9 cellular contexts compared by ENCODE assay signal in the genomic region with DNA sequence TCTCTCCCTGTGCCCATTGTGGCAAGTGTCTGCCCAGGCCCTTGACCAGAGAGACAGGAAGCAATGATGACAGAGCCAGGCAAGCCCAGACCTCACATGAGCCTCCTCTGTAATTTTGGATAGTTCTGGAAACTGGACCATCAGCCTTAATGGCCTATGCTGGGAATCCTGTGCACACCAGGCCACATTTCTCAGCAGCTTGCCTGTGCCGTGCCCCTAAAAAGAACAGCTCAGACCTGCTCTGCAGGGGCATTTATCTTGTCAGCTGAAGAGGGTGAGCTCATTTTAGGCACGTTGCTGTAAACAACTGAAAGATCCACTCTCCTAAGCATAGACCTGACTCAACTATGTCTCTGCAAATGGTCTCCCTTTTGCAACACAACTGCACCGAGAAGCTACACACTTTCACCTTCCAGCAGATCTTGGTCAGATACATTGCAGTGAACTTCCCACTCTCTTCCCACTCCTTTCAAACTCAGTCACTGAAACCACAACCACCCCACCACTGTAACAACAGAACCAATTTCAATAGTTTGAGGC. TPM values are rescaled to one million over a fixed set of nuclear protein-coding genes. Genes with fewer than 3 reads are reported as not detected.
A peak's percentile ranks its signal among the peaks of the same experiment; 100 is the strongest.
DNase-seq lines count a peak whose midpoint lies in the region; ATAC-seq and TF ChIP-seq lines count a peak whose summit lies in the region.
"Had no signal": no experiment of that assay in that cellular context is flagged by ENCODE, and none has a peak within 500 bp of the region (broad histone marks: within the 10 kb centered on the region; RNA-seq: fewer than 3 reads in every experiment).

No MANE protein-coding gene starts in this region.

- H3K27me3 ChIP-seq in rectal smooth muscle tissue (ENCODE audit: control insufficient read depth, insufficient read depth, low read length) = no peaks in the 10 kb centered on the region

- H3K36me3 ChIP-seq in rectal smooth muscle tissue (ENCODE audit: control insufficient read depth, insufficient read depth, low read length) = no peaks in the 10 kb centered on the region

- 53 to 56% methylated on average over 3 of the region's 3 CpGs for WGBS in lower leg skin, 2 donors

- H3K36me3 Mint-ChIP-seq in naive thymus-derived CD8-positive, alpha-beta T cell = no peaks in the 10 kb centered on the region

- intact Hi-C loops in lower leg skin (cut with DNase I; ENCODE audit: low total_unique reads) = no loop called here

- no peak overlapping the region for H3K9ac ChIP-seq in rectal smooth muscle tissue (ENCODE audit: low read length)

- no peaks in the 10 kb centered on the region for H3K4me1 Mint-ChIP-seq in naive thymus-derived CD8-positive, alpha-beta T cell

- no peak for TF ChIP-seq POLR2A in lower leg skin (IDR thresholded peaks at IDR 0.05)

- H3K4me1 ChIP-seq in rectal smooth muscle tissue (ENCODE audit: control insufficient read depth, insufficient read depth, low read length) = peaks cover 11% of the 10 kb centered on the region

- H3K27ac Mint-ChIP-seq in naive thymus-derived CD8-positive, alpha-beta T cell = no peak overlapping the region

- DNase-seq in SHP77 (lab: John Stamatoyannopoulos, UW) = peak; percentile 18 to 38
- no peak for DNase-seq in SHP77 treated with DMSO at 0.1 percent for 48 hours (lab: John Stamatoyannopoulos, UW)
- DNase-seq in MV-4-11 (lab: John Stamatoyannopoulos, UW) = peak; percentile 60
- DNase-seq in NCI-H187 treated with DMSO at 0.1 percent for 48 hours (lab: John Stamatoyannopoulos, UW) = no peak
- no peak for DNase-seq in naive thymus-derived CD8-positive, alpha-beta T cell
- no peak for DNase-seq in lower leg skin (ENCODE audit: low spot score in 2 of 2)
- DNase-seq: activated CD8-positive, alpha-beta memory T cell treated with anti-CD3 and anti-CD28 coated beads, Interleukin-2, amount 50 U/mL, for 48 hours had no signal

- H3K4me3 ChIP-seq in rectal smooth muscle tissue (ENCODE audit: low read length) = no peak overlapping the region
- no peak overlapping the region for H3K4me3 ChIP-seq in lower leg skin (ENCODE audit: low read depth, poor library complexity, severe bottlenecking)

- H3K4me3 Mint-ChIP-seq in naive thymus-derived CD8-positive, alpha-beta T cell = no peak overlapping the region

- TF ChIP-seq CTCF in lower leg skin (IDR thresholded peaks at IDR 0.05) = no peak

- POLR2A ChIA-PET in naive thymus-derived CD8-positive, alpha-beta T cell (lab: Charles Lee) = no interaction called here

- H3K9me3 Mint-ChIP-seq in naive thymus-derived CD8-positive, alpha-beta T cell = peaks cover 0 to 6% (median 0%) of the 10 kb centered on the region in 9 donors

- ATAC-seq in GM21825 (IDR thresholded peaks at IDR 0.05; ENCODE audit: unreplicated experiment) = peak; percentile 57
- ATAC-seq in naive thymus-derived CD8-positive, alpha-beta T cell = no peak

- no peaks in the 10 kb centered on the region for H3K27me3 Mint-ChIP-seq in naive thymus-derived CD8-positive, alpha-beta T cell

- peak overlapping the region; percentile 5 for H3K27ac ChIP-seq in rectal smooth muscle tissue (ENCODE audit: low read depth, low read length)

RNA-seq across cellular contexts. Expression of a gene that starts 53.5 kb away (rescaled TPM):
- total RNA-seq in naive thymus-derived CD8-positive, alpha-beta T cell = 10 to 100 TPM; 54.5 to 62.1 TPM
- polyA plus RNA-seq in naive thymus-derived CD8-positive, alpha-beta T cell = 10 to 100 TPM; 22.5 to 25.6 (median 23.4) TPM
- total RNA-seq in lower leg skin = 10 to 100 TPM; 87.7 to 96.4 (median 91.0) TPM

Comparison
In these comparisons a context has a peak if more than half of its experiments do, and no peak if none do; other contexts are left out.
1. DNase-seq: peak in SHP77 (2 of 2) and MV-4-11 (single experiment); none in SHP77 treated with DMSO at 0.1 percent for 48 hours (single experiment), NCI-H187 treated with DMSO at 0.1 percent for 48 hours (single experiment), naive thymus-derived CD8-positive, alpha-beta T cell (0 of 10) and lower leg skin (0 of 2).